In genomic region chr13:59607172-59607571, GRCh38 we compare ENCODE assay signal across 23 cellular contexts.
DNase-seq lines count a peak whose midpoint lies in the region; ATAC-seq and TF ChIP-seq lines count a peak whose summit lies in the region.
"Had no signal": no experiment of that assay in that cellular context is flagged by ENCODE, and none has a peak within 500 bp of the region (broad histone marks: within the 10 kb centered on the region; RNA-seq: fewer than 3 reads in every experiment).

No MANE protein-coding gene starts in this region.

- POLR2A ChIA-PET in WTC11 (lab: Charles Lee), result no interaction called here
- POLR2A ChIA-PET in CD8-positive, alpha-beta T cell (lab: Charles Lee), result no interaction called here

- no peak for DNase-seq in cardiac muscle cell (ENCODE audit: low read depth in 1 of 2, low spot score in 1 of 2)
- DNase-seq in heart left ventricle, result no peak
- DNase-seq in WTC11 (ENCODE audit: low spot score), result no peak
- no peak for DNase-seq in nephron progenitor cell
- no peak for DNase-seq in globus pallidus (ENCODE audit: low spot score)
- no peak for DNase-seq in CD8-positive, alpha-beta T cell
- DNase-seq in effector CD8-positive, alpha-beta T cell (lab: John Stamatoyannopoulos, UW), result no peak
- DNase-seq: 8988T, ACHN, BE2C, Kasumi-1, MV-4-11, NCI-H1105 treated with DMSO at 0.1 percent for 48 hours, NCI-H146, NCI-H1930, NCI-H446, NCI-H524 treated with DMSO at 0.1 percent for 48 hours, OCI-M1, Peyer's patch, SHP77 treated with DMSO at 0.1 percent for 48 hours had no signal

- no peak overlapping the region for H3K4me3 ChIP-seq in cardiac muscle cell
- no peak overlapping the region for H3K4me3 ChIP-seq in heart left ventricle
- H3K4me3 ChIP-seq in CD8-positive, alpha-beta T cell (ENCODE audit: low read depth, low read length), result no peak overlapping the region
- H3K4me3 ChIP-seq: K562, Peyer's patch had no signal

- no peak for TF ChIP-seq CTCF in cardiac muscle cell (IDR thresholded peaks at IDR 0.05; ENCODE audit: low read depth, low read length)
- TF ChIP-seq CTCF in heart left ventricle (IDR thresholded peaks at IDR 0.05), result no peak
- no peak for TF ChIP-seq CTCF in WTC11 (IDR thresholded peaks at IDR 0.05)
- no peak for TF ChIP-seq CTCF in nephron progenitor cell (IDR thresholded peaks at IDR 0.05)
- TF ChIP-seq CTCF in CD8-positive, alpha-beta T cell (IDR thresholded peaks at IDR 0.05), result no peak

- no peaks in the 10 kb centered on the region for H3K27me3 ChIP-seq in cardiac muscle cell
- H3K27me3 ChIP-seq in heart left ventricle, result no peaks in the 10 kb centered on the region
- no peaks in the 10 kb centered on the region for H3K27me3 ChIP-seq in CD8-positive, alpha-beta T cell (ENCODE audit: insufficient read depth, low read length)
- H3K27me3 ChIP-seq: BE2C, Peyer's patch had no signal

- 12 to 28% (median 16%) methylated on average over 1 of the region's 1 CpG for WGBS in heart left ventricle, 4 donors

- CTCF ChIA-PET in WTC11 (lab: Charles Lee), result no interaction called here
- CTCF ChIA-PET in CD8-positive, alpha-beta T cell (lab: Charles Lee), result no interaction called here

- H3K27ac ChIP-seq in cardiac muscle cell (peak overlapping the region; percentile 9), heart left ventricle (no peak overlapping the region)
- H3K27ac ChIP-seq in CD8-positive, alpha-beta T cell (ENCODE audit: low read depth, low read length), result no peak overlapping the region
- H3K27ac ChIP-seq: Peyer's patch had no signal

- ATAC-seq in heart left ventricle (no peak), WTC11 (no peak), HG03460 (IDR thresholded peaks at IDR 0.05; ENCODE audit: unreplicated experiment) (no peak)
- no peak for ATAC-seq in CD8-positive, alpha-beta T cell
- ATAC-seq: K562 had no signal

- no peak for TF ChIP-seq POLR2A in heart left ventricle (IDR thresholded peaks at IDR 0.05)

- intact Hi-C loops in heart left ventricle (cut with DNase I), result no loop called here
- intact Hi-C loops in CD8-positive, alpha-beta T cell (cut with DNase I, micrococcal nuclease), result no loop called here

- H3K9me3 Mint-ChIP-seq in WTC11 (peaks cover 6% of the 10 kb centered on the region), nephron progenitor cell (peaks cover 5% of the 10 kb centered on the region)
- H3K9me3 Mint-ChIP-seq in CD8-positive, alpha-beta T cell, result no peaks in the 10 kb centered on the region

- peaks cover 30% of the 10 kb centered on the region for H3K4me1 Mint-ChIP-seq in WTC11
- H3K4me1 Mint-ChIP-seq in nephron progenitor cell, result peaks cover 16% of the 10 kb centered on the region
- no peaks in the 10 kb centered on the region for H3K4me1 Mint-ChIP-seq in CD8-positive, alpha-beta T cell (ENCODE audit: low read depth)
- H3K4me1 Mint-ChIP-seq: CD14-positive monocyte had no signal

- peak overlapping the region; percentile 42; the same call in 1 of the 2 replicates for H3K27ac Mint-ChIP-seq in WTC11
- H3K27ac Mint-ChIP-seq in nephron progenitor cell, result peak overlapping the region; percentile 6
- H3K27ac Mint-ChIP-seq in CD8-positive, alpha-beta T cell, result no peak overlapping the region
- H3K27ac Mint-ChIP-seq: CD14-positive monocyte had no signal

- H3K9me3 ChIP-seq in cardiac muscle cell (ENCODE audit: low read depth) (no peaks in the 10 kb centered on the region), heart left ventricle (no peaks in the 10 kb centered on the region)
- no peaks in the 10 kb centered on the region for H3K9me3 ChIP-seq in CD8-positive, alpha-beta T cell (ENCODE audit: low read length)
- H3K9me3 ChIP-seq: BE2C, Peyer's patch had no signal

- peaks cover 5% of the 10 kb centered on the region for H3K4me1 ChIP-seq in cardiac muscle cell (ENCODE audit: low read depth)
- no peaks in the 10 kb centered on the region for H3K4me1 ChIP-seq in heart left ventricle
- no peaks in the 10 kb centered on the region for H3K4me1 ChIP-seq in CD8-positive, alpha-beta T cell (ENCODE audit: insufficient read depth, low read length)
- H3K4me1 ChIP-seq: Peyer's patch had no signal

- H3K27me3 Mint-ChIP-seq in WTC11 (ENCODE audit: low read depth) (no peaks in the 10 kb centered on the region), nephron progenitor cell (ENCODE audit: low read depth, poor library complexity) (peaks cover 3% of the 10 kb centered on the region)
- H3K27me3 Mint-ChIP-seq in CD8-positive, alpha-beta T cell (ENCODE audit: low read depth), result peaks cover 5% of the 10 kb centered on the region

- H3K4me3 Mint-ChIP-seq in WTC11, result no peak overlapping the region
- no peak overlapping the region for H3K4me3 Mint-ChIP-seq in nephron progenitor cell
- H3K4me3 Mint-ChIP-seq in CD8-positive, alpha-beta T cell, result no peak overlapping the region
- H3K4me3 Mint-ChIP-seq: CD14-positive monocyte had no signal

- no peaks in the 10 kb centered on the region for H3K36me3 Mint-ChIP-seq in WTC11
- no peaks in the 10 kb centered on the region for H3K36me3 Mint-ChIP-seq in nephron progenitor cell (ENCODE audit: low read depth)
- H3K36me3 Mint-ChIP-seq in CD8-positive, alpha-beta T cell, result no peaks in the 10 kb centered on the region
- H3K36me3 Mint-ChIP-seq: CD14-positive monocyte had no signal

- H3K36me3 ChIP-seq in cardiac muscle cell (no peaks in the 10 kb centered on the region), heart left ventricle (no peaks in the 10 kb centered on the region)
- no peaks in the 10 kb centered on the region for H3K36me3 ChIP-seq in CD8-positive, alpha-beta T cell (ENCODE audit: insufficient read depth, low read length)
- H3K36me3 ChIP-seq: BE2C, Peyer's patch had no signal

TF ChIP-seq in WTC11, 78 proteins besides CTCF, POLR2A, EP300 and RAD21 (continues in another document):
- TF ChIP-seq FOXJ3 (CRISPR knock-in tag; IDR thresholded peaks at IDR 0.05; ENCODE audit: borderline replicate concordance), result no peak
- TF ChIP-seq RELA (CRISPR knock-in tag; IDR thresholded peaks at IDR 0.05; ENCODE audit: borderline replicate concordance), result no peak
- no peak for TF ChIP-seq ARID4B (CRISPR knock-in tag; IDR thresholded peaks at IDR 0.05; ENCODE audit: borderline replicate concordance)
- TF ChIP-seq E2F4 (CRISPR knock-in tag; IDR thresholded peaks at IDR 0.05; ENCODE audit: borderline replicate concordance, low read depth), result no peak
- TF ChIP-seq TEAD4 (CRISPR knock-in tag; IDR thresholded peaks at IDR 0.05), result no peak
- TF ChIP-seq HMGXB4 (CRISPR knock-in tag; IDR thresholded peaks at IDR 0.05), result no peak
- TF ChIP-seq GTF2I (CRISPR knock-in tag; conservative IDR thresholded peaks at IDR 0.05), result no peak
- TF ChIP-seq ZNF671 (CRISPR knock-in tag; IDR thresholded peaks at IDR 0.05), result no peak
- TF ChIP-seq FOXK1 (CRISPR knock-in tag; IDR thresholded peaks at IDR 0.05), result no peak
- no peak for TF ChIP-seq JAZF1 (CRISPR knock-in tag; IDR thresholded peaks at IDR 0.05)
